Comparison of ENCODE assay signal across 21 cellular contexts in genomic region chr9:20408513-20408912, GRCh38.
DNase-seq lines count a peak whose midpoint lies in the region; ATAC-seq, FAIRE-seq and TF ChIP-seq lines count a peak whose summit lies in the region.
"Had no signal": no experiment of that assay in that cellular context is flagged by ENCODE, and none has a peak within 500 bp of the region (broad histone marks: within the 10 kb centered on the region; RNA-seq: fewer than 3 reads in every experiment).

No MANE protein-coding gene starts in this region.

- H3K4me1 Mint-ChIP-seq in neural progenitor cell (peaks cover 17% of the 10 kb centered on the region), CD14-positive monocyte (peaks cover 7% of the 10 kb centered on the region)

- no peak for ATAC-seq in sciatic nerve

- no peak overlapping the region for H3K9ac ChIP-seq in neural progenitor cell
- H3K9ac ChIP-seq: BLaER1 treated with 17β-estradiol and CSF1 and Interleukin-3, amounts not matched to agents 10 nM and 100 nM had no signal

- WGBS in hepatocyte (ENCODE audit: low lambda C conversion rate, missing lambda C conversion rate), result 32% methylated on average over 4 of the region's 4 CpGs

- H3K4me2 ChIP-seq in hepatocyte (peak overlapping the region; percentile 30), neural progenitor cell (peak overlapping the region; percentile 65)
- H3K4me2 ChIP-seq: BLaER1 treated with 17β-estradiol and CSF1 and Interleukin-3, amounts not matched to agents 10 nM and 100 nM had no signal

- H2AFZ ChIP-seq in hepatocyte (no peak overlapping the region), neural progenitor cell (replicated peaks) (peak overlapping the region; percentile 36)

- H3K27ac ChIP-seq in hepatocyte, result peak overlapping the region; percentile 37
- peak overlapping the region; percentile 80 for H3K27ac ChIP-seq in neural progenitor cell
- H3K27ac ChIP-seq: BLaER1 treated with 17β-estradiol and CSF1 and Interleukin-3, amounts not matched to agents 10 nM and 100 nM; epithelial cell of prostate; neutrophil had no signal

- intact Hi-C loops in CD14-positive monocyte (cut with micrococcal nuclease) (no loop called here), sciatic nerve (cut with DNase I) (loop anchor here (2.0 kb wide), 1 partner anchor 44 kb away; no protein-coding TSS in a partner anchor)

- H3K79me2 ChIP-seq in hepatocyte (peaks cover 21% of the 10 kb centered on the region), neural progenitor cell (ENCODE audit: low read depth) (no peaks in the 10 kb centered on the region)

- no peak for FAIRE-seq in frontal cortex (lab: Jason Lieb, UNC)

- H3K9me3 ChIP-seq in hepatocyte (ENCODE audit: low read depth) (no peaks in the 10 kb centered on the region), neural progenitor cell (ENCODE audit: low read depth) (no peaks in the 10 kb centered on the region)
- H3K9me3 ChIP-seq: BLaER1 treated with 17β-estradiol and CSF1 and Interleukin-3, amounts not matched to agents 10 nM and 100 nM; neutrophil had no signal

- peak; percentile 45 for DNase-seq in NCI-H146 (lab: John Stamatoyannopoulos, UW)
- DNase-seq in NCI-H146 treated with DMSO at 0.1 percent for 48 hours (lab: John Stamatoyannopoulos, UW; ENCODE audit: unreplicated experiment), result no peak
- peak; percentile 68 for DNase-seq in LoVo (ENCODE audit: low spot score)
- peak; percentile 11 for DNase-seq in hepatocyte (ENCODE audit: low spot score)
- DNase-seq in neural progenitor cell (ENCODE audit: low spot score), result peak; percentile 53
- DNase-seq in CD14-positive monocyte (ENCODE audit: low spot score), result no peak
- DNase-seq in sciatic nerve (ENCODE audit: low spot score), result no peak
- DNase-seq in frontal cortex (ENCODE audit: low spot score in 2 of 2), result no peak
- DNase-seq: 8988T; activated CD4-positive, CD25-positive, alpha-beta regulatory T cell; activated gamma-delta T cell; DMS79 treated with DMSO at 0.1 percent for 48 hours; Kasumi-1; NCI-H1436; NCI-H446; stimulated activated naive CD4-positive, alpha-beta T cell treated with Interleukin-2 at 50 U/mL for 16 hours; trophoblast cell had no signal

- H4K20me1 ChIP-seq in hepatocyte (ENCODE audit: insufficient read depth, poor library complexity, severe bottlenecking) (no peaks in the 10 kb centered on the region), neural progenitor cell (ENCODE audit: low read depth) (no peaks in the 10 kb centered on the region)
- H4K20me1 ChIP-seq: BLaER1 treated with 17β-estradiol and CSF1 and Interleukin-3, amounts not matched to agents 10 nM and 100 nM had no signal

- H3K27ac Mint-ChIP-seq in neural progenitor cell, result no peak overlapping the region
- no peak overlapping the region for H3K27ac Mint-ChIP-seq in CD14-positive monocyte
- H3K27ac Mint-ChIP-seq: dendritic cell treated with granulocyte-macrophage colony-stimulating factor and Interleukin-4, amounts not matched to agents 40 ng/mL and 50 ng/mL, for 4 days had no signal

- no peaks in the 10 kb centered on the region for H3K9me3 Mint-ChIP-seq in neural progenitor cell
- no peaks in the 10 kb centered on the region for H3K9me3 Mint-ChIP-seq in CD14-positive monocyte
- H3K9me3 Mint-ChIP-seq: dendritic cell treated with granulocyte-macrophage colony-stimulating factor and Interleukin-4, amounts not matched to agents 40 ng/mL and 50 ng/mL, for 4 days had no signal

- H3K9me2 ChIP-seq in hepatocyte (replicated peaks; ENCODE audit: insufficient read depth), result no peaks in the 10 kb centered on the region

- H3K36me3 Mint-ChIP-seq in neural progenitor cell (peaks cover 11% of the 10 kb centered on the region), CD14-positive monocyte (peaks cover 0 to 2% of the 10 kb centered on the region in 2 donors)

- H3F3A ChIP-seq in neural progenitor cell (ENCODE audit: low read depth), result peaks cover 10% of the 10 kb centered on the region

- no peak for TF ChIP-seq CTCF in hepatocyte (IDR thresholded peaks at IDR 0.05; ENCODE audit: poor library complexity)
- TF ChIP-seq CTCF in neural progenitor cell (IDR thresholded peaks at IDR 0.05), result no peak
- TF ChIP-seq CTCF in CD14-positive monocyte (IDR thresholded peaks at IDR 0.05), result no peak

- H3K27me3 ChIP-seq in hepatocyte (no peaks in the 10 kb centered on the region), neural progenitor cell (no peaks in the 10 kb centered on the region)
- H3K27me3 ChIP-seq: BLaER1 treated with 17β-estradiol and CSF1 and Interleukin-3, amounts not matched to agents 10 nM and 100 nM; neutrophil had no signal

- H3K4me1 ChIP-seq in hepatocyte (ENCODE audit: insufficient read depth) (peaks cover 6% of the 10 kb centered on the region), neural progenitor cell (peaks cover 21% of the 10 kb centered on the region)
- H3K4me1 ChIP-seq: BLaER1 treated with 17β-estradiol and CSF1 and Interleukin-3, amounts not matched to agents 10 nM and 100 nM had no signal

- H3K4me3 Mint-ChIP-seq in neural progenitor cell (no peak overlapping the region), CD14-positive monocyte (no peak overlapping the region)
- H3K4me3 Mint-ChIP-seq: dendritic cell treated with granulocyte-macrophage colony-stimulating factor and Interleukin-4, amounts not matched to agents 40 ng/mL and 50 ng/mL, for 4 days had no signal

- H3K27me3 Mint-ChIP-seq in neural progenitor cell (ENCODE audit: insufficient read depth, low read depth) (no peaks in the 10 kb centered on the region), CD14-positive monocyte (ENCODE audit: low read depth in 3 of 3) (peaks cover 0 to 1% (median 0%) of the 10 kb centered on the region in 3 donors)
- H3K27me3 Mint-ChIP-seq: dendritic cell treated with granulocyte-macrophage colony-stimulating factor and Interleukin-4, amounts not matched to agents 40 ng/mL and 50 ng/mL, for 4 days had no signal

- H3K4me3 ChIP-seq in hepatocyte (no peak overlapping the region), neural progenitor cell (peak overlapping the region; percentile 16)
- H3K4me3 ChIP-seq: BLaER1 treated with 17β-estradiol and CSF1 and Interleukin-3, amounts not matched to agents 10 nM and 100 nM had no signal

- no peaks in the 10 kb centered on the region for H3K36me3 ChIP-seq in hepatocyte (replicated peaks; ENCODE audit: insufficient read depth, low read depth)
- H3K36me3 ChIP-seq in neural progenitor cell, result no peaks in the 10 kb centered on the region
- H3K36me3 ChIP-seq: BLaER1 treated with 17β-estradiol and CSF1 and Interleukin-3, amounts not matched to agents 10 nM and 100 nM; neutrophil had no signal

Comparison
In these comparisons a context has a peak if more than half of its experiments do, and no peak if none do; other contexts are left out.
1. DNase-seq: peak in NCI-H146 (single experiment), LoVo (single experiment), hepatocyte (single experiment) and neural progenitor cell (single experiment); none in NCI-H146 treated with DMSO at 0.1 percent for 48 hours (single experiment), CD14-positive monocyte (single experiment), sciatic nerve (single experiment) and frontal cortex (0 of 2).